8 cellular contexts compared by ENCODE assay signal in the genomic region with DNA sequence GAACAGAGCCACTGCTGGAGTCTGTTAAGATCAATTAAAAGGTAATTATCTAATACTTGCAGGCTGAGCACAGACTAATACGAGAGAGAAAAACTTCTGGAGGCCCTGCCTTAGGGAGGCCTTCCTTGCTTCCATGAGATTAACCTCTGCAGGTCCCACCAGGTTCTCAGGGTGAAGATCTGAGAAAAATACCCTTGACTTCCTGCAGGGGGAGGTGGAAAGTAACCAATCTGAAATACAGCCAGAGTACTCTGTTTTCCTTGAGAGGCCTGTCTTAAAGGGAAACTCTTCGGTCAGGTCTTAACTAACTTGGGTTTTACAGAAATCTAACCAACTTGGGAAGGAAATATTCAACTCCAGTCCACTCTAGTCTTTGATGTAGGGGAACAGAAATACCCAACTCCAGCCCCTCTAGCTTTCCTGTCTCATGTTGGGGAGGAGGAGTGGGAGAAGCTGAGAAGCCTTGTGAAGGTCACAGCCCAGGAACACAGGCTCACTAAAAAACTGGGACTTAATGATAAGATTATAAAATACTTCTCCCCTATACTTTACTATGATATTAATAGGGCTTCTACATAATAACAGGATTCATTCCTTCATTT.
DNase-seq lines count a peak whose midpoint lies in the region; ATAC-seq lines count a peak whose summit lies in the region.

No MANE protein-coding gene starts in this region.

- peak; percentile 95 for ATAC-seq in GM19395 (IDR thresholded peaks at IDR 0.05; ENCODE audit: unreplicated experiment)
- ATAC-seq in HG03196 (IDR thresholded peaks at IDR 0.05; ENCODE audit: unreplicated experiment): peak; percentile 82
- peak; percentile 53 for ATAC-seq in sciatic nerve

- DNase-seq in NCI-H2029 treated with DMSO at 0.1 percent for 48 hours (lab: John Stamatoyannopoulos, UW) (peak; percentile 1), NCI-H2029 (lab: John Stamatoyannopoulos, UW) (no peak), RPMI7951 (ENCODE audit: low read depth) (peak; percentile 28), fibroblast of gingiva (ENCODE audit: low read depth) (peak; percentile 25), sciatic nerve (ENCODE audit: low spot score) (no peak)
- no peak for DNase-seq in activated naive CD4-positive, alpha-beta T cell treated with anti-CD3 and anti-CD28 coated beads, Interleukin-2, amount 50 U/mL, for 16 hours

- intact Hi-C loops in sciatic nerve (cut with DNase I): no loop called here

Comparison
In these comparisons a context has a peak if more than half of its experiments do, and no peak if none do; other contexts are left out.
1. DNase-seq: peak in NCI-H2029 treated with DMSO at 0.1 percent for 48 hours (single experiment), RPMI7951 (single experiment) and fibroblast of gingiva (single experiment); none in NCI-H2029 (single experiment), sciatic nerve (single experiment) and activated naive CD4-positive, alpha-beta T cell treated with anti-CD3 and anti-CD28 coated beads, Interleukin-2, amount 50 U/mL, for 16 hours (single experiment).
2. Peak in every context shown above with its lines, with median percentiles within 50 percentile points of each other: ATAC-seq.